ENCODE assay signal across 10 cellular contexts in genomic region chr14:34043627-34044372, GRCh38.
DNase-seq lines count a peak whose midpoint lies in the region; ATAC-seq lines count a peak whose summit lies in the region.
"Had no signal": no experiment of that assay in that cellular context is flagged by ENCODE, and none has a peak within 500 bp of the region (broad histone marks: within the 10 kb centered on the region; RNA-seq: fewer than 3 reads in every experiment).

No MANE protein-coding gene starts in this region.

- no peaks in the 10 kb centered on the region for H3K36me3 ChIP-seq in ACC112 (ENCODE audit: insufficient read depth, low read length)
- H3K36me3 ChIP-seq: BLaER1 treated with 17β-estradiol and CSF1 and Interleukin-3, amounts not matched to agents 10 nM and 100 nM had no signal

- no peaks in the 10 kb centered on the region for H3K79me2 ChIP-seq in ACC112 (ENCODE audit: control insufficient read depth, insufficient read depth, low read length, unreplicated experiment)

- DNase-seq in activated CD8-positive, alpha-beta memory T cell treated with anti-CD3 and anti-CD28 coated beads, Interleukin-2, amount 50 U/mL, for 48 hours: peak; percentile 84
- peak; percentile 31 to 71 for DNase-seq in lung microvascular endothelial cell (ENCODE audit: low read depth in 2 of 2)
- no peak for DNase-seq in NOMO-1 treated with dmso at 0.1 percent for 144 hours (lab: John Stamatoyannopoulos, UW; ENCODE audit: unreplicated experiment)
- DNase-seq in cerebellum (ENCODE audit: low spot score): no peak
- DNase-seq in SKM-1 (lab: John Stamatoyannopoulos, UW; ENCODE audit: unreplicated experiment): no peak

- H3K4me1 ChIP-seq in ACC112 (ENCODE audit: control insufficient read depth, insufficient read depth, low read length, unreplicated experiment): peaks cover 10% of the 10 kb centered on the region

- H2AFZ ChIP-seq in ACC112 (ENCODE audit: low read length, unreplicated experiment): peak overlapping the region; percentile 25

- H3K27ac ChIP-seq in ACC112 (ENCODE audit: low read depth, low read length): no peak overlapping the region
- H3K27ac ChIP-seq: BLaER1 treated with 17β-estradiol and CSF1 and Interleukin-3, amounts not matched to agents 10 nM and 100 nM had no signal

- ATAC-seq in GM21360 (IDR thresholded peaks at IDR 0.05; ENCODE audit: unreplicated experiment) (peak; percentile 86), HG03558 (IDR thresholded peaks at IDR 0.05; ENCODE audit: extremely low read depth, unreplicated experiment) (peak; percentile 85)

- H3K27me3 ChIP-seq in ACC112 (ENCODE audit: insufficient read depth, low read length): peaks cover 4% of the 10 kb centered on the region; the same call in 1 of the 2 replicates
- H3K27me3 ChIP-seq: BLaER1 treated with 17β-estradiol and CSF1 and Interleukin-3, amounts not matched to agents 10 nM and 100 nM had no signal

- peak overlapping the region; percentile 21; the same call in 1 of the 2 replicates for H3K4me3 ChIP-seq in ACC112 (ENCODE audit: low read depth, low read length)
- H3K4me3 ChIP-seq: BLaER1 treated with 17β-estradiol and CSF1 and Interleukin-3, amounts not matched to agents 10 nM and 100 nM; skin epidermis had no signal

Comparison
In these comparisons a context has a peak if more than half of its experiments do, and no peak if none do; other contexts are left out.
1. DNase-seq: peak in activated CD8-positive, alpha-beta memory T cell treated with anti-CD3 and anti-CD28 coated beads, Interleukin-2, amount 50 U/mL, for 48 hours (single experiment) and lung microvascular endothelial cell (2 of 2); none in NOMO-1 treated with dmso at 0.1 percent for 144 hours (single experiment), cerebellum (single experiment) and SKM-1 (single experiment).